In genomic region chr1:232005300-232005699, GRCh38 we compare ENCODE assay signal across 29 cellular contexts.
"Had no signal": no experiment of that assay in that cellular context is flagged by ENCODE, and none has a peak within 500 bp of the region (broad histone marks: within the 10 kb centered on the region; RNA-seq: fewer than 3 reads in every experiment).

No MANE protein-coding gene starts in this region.

- FAIRE-seq: colon, endometrium, endothelial cell of umbilical vein, frontal cortex had no signal

- H2AFZ ChIP-seq: hepatocyte had no signal

- H3K9me3 ChIP-seq: colonic mucosa, esophagus muscularis mucosa, esophagus squamous epithelium, gastrocnemius medialis, gastroesophageal sphincter, heart left ventricle, heart right ventricle had no signal

- H3K4me1 ChIP-seq: colonic mucosa, esophagus muscularis mucosa, esophagus squamous epithelium, foreskin keratinocyte, gastrocnemius medialis, gastroesophageal sphincter had no signal

- H3K27me3 ChIP-seq: colonic mucosa, dorsolateral prefrontal cortex, esophagus muscularis mucosa, esophagus squamous epithelium, gastrocnemius medialis, gastroesophageal sphincter, heart left ventricle, heart right ventricle, hepatocyte had no signal

- H3K4me2 ChIP-seq: hepatocyte had no signal

- DNase-seq: colonic mucosa; cortex of kidney; dermis blood vessel endothelial cell; dorsolateral prefrontal cortex; effector CD4-positive, alpha-beta T cell; effector CD8-positive, alpha-beta T cell; effector memory CD4-positive, alpha-beta T cell; effector memory CD8-positive, alpha-beta T cell; endodermal cell; erythroblast; esophagus squamous epithelium; foreskin fibroblast; foreskin keratinocyte; foreskin melanocyte; gastrocnemius medialis; glutamatergic neuron; head of caudate nucleus; heart left ventricle; heart right ventricle had no signal

- H3K27ac ChIP-seq: colonic mucosa, coronary artery, dorsolateral prefrontal cortex, epithelial cell of prostate, esophagus muscularis mucosa, esophagus squamous epithelium, foreskin keratinocyte, gastrocnemius medialis, gastroesophageal sphincter, heart left ventricle, heart right ventricle, hepatocyte had no signal

- H3K36me3 ChIP-seq: colonic mucosa, esophagus muscularis mucosa, esophagus squamous epithelium, gastrocnemius medialis, gastroesophageal sphincter, heart left ventricle, heart right ventricle had no signal

- H3K4me3 ChIP-seq: colonic mucosa, coronary artery, dorsolateral prefrontal cortex, esophagus muscularis mucosa, esophagus squamous epithelium, gastrocnemius medialis, gastroesophageal sphincter, heart left ventricle, heart right ventricle, hepatocyte had no signal

- H3K79me2 ChIP-seq: hepatocyte had no signal

- ATAC-seq: effector memory CD8-positive, alpha-beta T cell; esophagus mucosa; foreskin keratinocyte; gastrocnemius medialis; gastroesophageal sphincter; heart left ventricle; heart right ventricle had no signal
